1 cellular context compared by ENCODE assay signal in genomic region chr1:20486457-20487235, GRCh38.
TF ChIP-seq lines count a peak whose summit lies in the region.

No MANE protein-coding gene starts in this region.

TF ChIP-seq in HepG2, 621 proteins besides CTCF, POLR2A, EP300 and RAD21 (continued from another document and continues in another):
- TF ChIP-seq LRRFIP1 (CRISPR knock-in tag; conservative IDR thresholded peaks at IDR 0.05) (no peak), ZNF576 (CRISPR knock-in tag; IDR thresholded peaks at IDR 0.05) (0 out of 2 replicates have a peak, but pooled peaks have one; percentile 70), ZNF543 (CRISPR knock-in tag; IDR thresholded peaks at IDR 0.05) (no peak; the same call in 1 of the 2 replicates), ZNF883 (CRISPR knock-in tag; IDR thresholded peaks at IDR 0.05; ENCODE audit: not compliant biosample characterization) (peak; percentile 52), BCLAF1 (IDR thresholded peaks at IDR 0.05) (no peak), ZBTB20 (CRISPR knock-in tag; IDR thresholded peaks at IDR 0.05; ENCODE audit: borderline replicate concordance, low read depth) (no peak; the same call in 1 of the 2 replicates), FOXP1 (IDR thresholded peaks at IDR 0.05) (no peak), FOXP1 (CRISPR knock-in tag; IDR thresholded peaks at IDR 0.05) (no peak), ZNF496 (CRISPR knock-in tag; IDR thresholded peaks at IDR 0.05; ENCODE audit: insufficient replicate concordance) (no peak), ZNF317 (CRISPR knock-in tag; IDR thresholded peaks at IDR 0.05) (peak; percentile 65), DPF2 (CRISPR knock-in tag; IDR thresholded peaks at IDR 0.05; ENCODE audit: borderline replicate concordance, low read depth) (peak; percentile 52; the same call in 1 of the 2 replicates), GZF1 (CRISPR knock-in tag; IDR thresholded peaks at IDR 0.05) (no peak), ZNF749 (CRISPR knock-in tag; IDR thresholded peaks at IDR 0.05; ENCODE audit: borderline replicate concordance) (no peak; the same call in 1 of the 2 replicates), HOXA3 (CRISPR knock-in tag; IDR thresholded peaks at IDR 0.05) (peak; percentile 69; the same call in 1 of the 2 replicates), ZNF703 (CRISPR knock-in tag; IDR thresholded peaks at IDR 0.05; ENCODE audit: borderline replicate concordance) (no peak), ATAD3A (CRISPR knock-in tag; IDR thresholded peaks at IDR 0.05) (no peak), RFX5 (IDR thresholded peaks at IDR 0.05; ENCODE audit: low read depth, low read length) (no peak), SRY (CRISPR knock-in tag; IDR thresholded peaks at IDR 0.05) (peak; percentile 60; the same call in 1 of the 2 replicates), YEATS2 (CRISPR knock-in tag; IDR thresholded peaks at IDR 0.05; ENCODE audit: borderline replicate concordance) (peak; percentile 55; the same call in 1 of the 2 replicates), ZNF589 (CRISPR knock-in tag; conservative IDR thresholded peaks at IDR 0.05) (no peak), ZBTB3 (CRISPR knock-in tag; IDR thresholded peaks at IDR 0.05; ENCODE audit: borderline replicate concordance, low read depth) (no peak; the same call in 1 of the 2 replicates), ZSCAN25 (CRISPR knock-in tag; IDR thresholded peaks at IDR 0.05) (peak; percentile 62), PHF20 (CRISPR knock-in tag; IDR thresholded peaks at IDR 0.05) (no peak; the same call in 1 of the 2 replicates), ZNF337 (CRISPR knock-in tag; IDR thresholded peaks at IDR 0.05; ENCODE audit: borderline replicate concordance, low read depth) (no peak), ZFY (CRISPR knock-in tag; IDR thresholded peaks at IDR 0.05) (peak; percentile 92), FOSL2 (CRISPR knock-in tag; IDR thresholded peaks at IDR 0.05) (peak; percentile 4; the same call in 1 of the 2 replicates), RBM39 (IDR thresholded peaks at IDR 0.05; ENCODE audit: low read depth, low read length, poor library complexity, severe bottlenecking) (peak; percentile 96), CHD4 (IDR thresholded peaks at IDR 0.05; ENCODE audit: borderline replicate concordance, low read length) (no peak), IRX3 (CRISPR knock-in tag; IDR thresholded peaks at IDR 0.05; ENCODE audit: borderline replicate concordance, low read depth) (peak; percentile 88; the same call in 1 of the 2 replicates), ZNF274 (CRISPR knock-in tag; IDR thresholded peaks at IDR 0.05) (peak; percentile 85), ZNF362 (CRISPR knock-in tag; IDR thresholded peaks at IDR 0.05; ENCODE audit: borderline replicate concordance) (no peak), TOPORS (CRISPR knock-in tag; IDR thresholded peaks at IDR 0.05) (peak; percentile 88), FOXM1 (CRISPR knock-in tag; IDR thresholded peaks at IDR 0.05) (no peak), MAFF (IDR thresholded peaks at IDR 0.05; ENCODE audit: low read depth, low read length) (no peak), HBP1 (CRISPR knock-in tag; IDR thresholded peaks at IDR 0.05; ENCODE audit: low read depth) (0 out of 2 replicates have a peak, but pooled peaks have one; percentile 59), ZNF232 (CRISPR knock-in tag; IDR thresholded peaks at IDR 0.05; ENCODE audit: borderline replicate concordance) (no peak), KLF9 (CRISPR knock-in tag; IDR thresholded peaks at IDR 0.05; ENCODE audit: low read depth) (no peak), ZNF138 (CRISPR knock-in tag; IDR thresholded peaks at IDR 0.05; ENCODE audit: low read depth) (no peak), WIZ (CRISPR knock-in tag; IDR thresholded peaks at IDR 0.05) (no peak)
- TF ChIP-seq, protein P1, sequence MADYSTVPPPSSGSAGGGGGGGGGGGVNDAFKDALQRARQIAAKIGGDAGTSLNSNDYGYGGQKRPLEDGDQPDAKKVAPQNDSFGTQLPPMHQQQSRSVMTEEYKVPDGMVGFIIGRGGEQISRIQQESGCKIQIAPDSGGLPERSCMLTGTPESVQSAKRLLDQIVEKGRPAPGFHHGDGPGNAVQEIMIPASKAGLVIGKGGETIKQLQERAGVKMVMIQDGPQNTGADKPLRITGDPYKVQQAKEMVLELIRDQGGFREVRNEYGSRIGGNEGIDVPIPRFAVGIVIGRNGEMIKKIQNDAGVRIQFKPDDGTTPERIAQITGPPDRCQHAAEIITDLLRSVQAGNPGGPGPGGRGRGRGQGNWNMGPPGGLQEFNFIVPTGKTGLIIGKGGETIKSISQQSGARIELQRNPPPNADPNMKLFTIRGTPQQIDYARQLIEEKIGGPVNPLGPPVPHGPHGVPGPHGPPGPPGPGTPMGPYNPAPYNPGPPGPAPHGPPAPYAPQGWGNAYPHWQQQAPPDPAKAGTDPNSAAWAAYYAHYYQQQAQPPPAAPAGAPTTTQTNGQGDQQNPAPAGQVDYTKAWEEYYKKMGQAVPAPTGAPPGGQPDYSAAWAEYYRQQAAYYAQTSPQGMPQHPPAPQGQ (CRISPR knock-in tag; IDR thresholded peaks at IDR 0.05; ENCODE audit: borderline replicate concordance) = no peak
- TF ChIP-seq, protein P2, sequence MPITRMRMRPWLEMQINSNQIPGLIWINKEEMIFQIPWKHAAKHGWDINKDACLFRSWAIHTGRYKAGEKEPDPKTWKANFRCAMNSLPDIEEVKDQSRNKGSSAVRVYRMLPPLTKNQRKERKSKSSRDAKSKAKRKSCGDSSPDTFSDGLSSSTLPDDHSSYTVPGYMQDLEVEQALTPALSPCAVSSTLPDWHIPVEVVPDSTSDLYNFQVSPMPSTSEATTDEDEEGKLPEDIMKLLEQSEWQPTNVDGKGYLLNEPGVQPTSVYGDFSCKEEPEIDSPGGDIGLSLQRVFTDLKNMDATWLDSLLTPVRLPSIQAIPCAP (CRISPR knock-in tag; IDR thresholded peaks at IDR 0.05; ENCODE audit: low read depth) = 0 out of 2 replicates have a peak, but pooled peaks have one; percentile 19
- TF ChIP-seq, protein P3, sequence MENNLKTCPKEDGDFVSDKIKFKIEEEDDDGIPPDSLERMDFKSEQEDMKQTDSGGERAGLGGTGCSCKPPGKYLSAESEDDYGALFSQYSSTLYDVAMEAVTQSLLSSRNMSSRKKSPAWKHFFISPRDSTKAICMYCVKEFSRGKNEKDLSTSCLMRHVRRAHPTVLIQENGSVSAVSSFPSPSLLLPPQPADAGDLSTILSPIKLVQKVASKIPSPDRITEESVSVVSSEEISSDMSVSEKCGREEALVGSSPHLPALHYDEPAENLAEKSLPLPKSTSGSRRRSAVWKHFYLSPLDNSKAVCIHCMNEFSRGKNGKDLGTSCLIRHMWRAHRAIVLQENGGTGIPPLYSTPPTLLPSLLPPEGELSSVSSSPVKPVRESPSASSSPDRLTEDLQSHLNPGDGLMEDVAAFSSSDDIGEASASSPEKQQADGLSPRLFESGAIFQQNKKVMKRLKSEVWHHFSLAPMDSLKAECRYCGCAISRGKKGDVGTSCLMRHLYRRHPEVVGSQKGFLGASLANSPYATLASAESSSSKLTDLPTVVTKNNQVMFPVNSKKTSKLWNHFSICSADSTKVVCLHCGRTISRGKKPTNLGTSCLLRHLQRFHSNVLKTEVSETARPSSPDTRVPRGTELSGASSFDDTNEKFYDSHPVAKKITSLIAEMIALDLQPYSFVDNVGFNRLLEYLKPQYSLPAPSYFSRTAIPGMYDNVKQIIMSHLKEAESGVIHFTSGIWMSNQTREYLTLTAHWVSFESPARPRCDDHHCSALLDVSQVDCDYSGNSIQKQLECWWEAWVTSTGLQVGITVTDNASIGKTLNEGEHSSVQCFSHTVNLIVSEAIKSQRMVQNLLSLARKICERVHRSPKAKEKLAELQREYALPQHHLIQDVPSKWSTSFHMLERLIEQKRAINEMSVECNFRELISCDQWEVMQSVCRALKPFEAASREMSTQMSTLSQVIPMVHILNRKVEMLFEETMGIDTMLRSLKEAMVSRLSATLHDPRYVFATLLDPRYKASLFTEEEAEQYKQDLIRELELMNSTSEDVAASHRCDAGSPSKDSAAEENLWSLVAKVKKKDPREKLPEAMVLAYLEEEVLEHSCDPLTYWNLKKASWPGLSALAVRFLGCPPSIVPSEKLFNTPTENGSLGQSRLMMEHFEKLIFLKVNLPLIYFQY (CRISPR knock-in tag; IDR thresholded peaks at IDR 0.05; ENCODE audit: borderline replicate concordance) = no peak; the same call in 1 of the 2 replicates
- TF ChIP-seq, protein P4, sequence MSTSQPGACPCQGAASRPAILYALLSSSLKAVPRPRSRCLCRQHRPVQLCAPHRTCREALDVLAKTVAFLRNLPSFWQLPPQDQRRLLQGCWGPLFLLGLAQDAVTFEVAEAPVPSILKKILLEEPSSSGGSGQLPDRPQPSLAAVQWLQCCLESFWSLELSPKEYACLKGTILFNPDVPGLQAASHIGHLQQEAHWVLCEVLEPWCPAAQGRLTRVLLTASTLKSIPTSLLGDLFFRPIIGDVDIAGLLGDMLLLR (CRISPR knock-in tag; IDR thresholded peaks at IDR 0.05) = no peak; the same call in none of the 2 replicates
- TF ChIP-seq, protein P5, sequence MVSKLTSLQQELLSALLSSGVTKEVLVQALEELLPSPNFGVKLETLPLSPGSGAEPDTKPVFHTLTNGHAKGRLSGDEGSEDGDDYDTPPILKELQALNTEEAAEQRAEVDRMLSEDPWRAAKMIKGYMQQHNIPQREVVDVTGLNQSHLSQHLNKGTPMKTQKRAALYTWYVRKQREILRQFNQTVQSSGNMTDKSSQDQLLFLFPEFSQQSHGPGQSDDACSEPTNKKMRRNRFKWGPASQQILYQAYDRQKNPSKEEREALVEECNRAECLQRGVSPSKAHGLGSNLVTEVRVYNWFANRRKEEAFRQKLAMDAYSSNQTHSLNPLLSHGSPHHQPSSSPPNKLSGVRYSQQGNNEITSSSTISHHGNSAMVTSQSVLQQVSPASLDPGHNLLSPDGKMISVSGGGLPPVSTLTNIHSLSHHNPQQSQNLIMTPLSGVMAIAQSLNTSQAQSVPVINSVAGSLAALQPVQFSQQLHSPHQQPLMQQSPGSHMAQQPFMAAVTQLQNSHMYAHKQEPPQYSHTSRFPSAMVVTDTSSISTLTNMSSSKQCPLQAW (CRISPR knock-in tag; IDR thresholded peaks at IDR 0.05) = peak; percentile 44; the same call in 1 of the 2 replicates
- TF ChIP-seq, protein P6, sequence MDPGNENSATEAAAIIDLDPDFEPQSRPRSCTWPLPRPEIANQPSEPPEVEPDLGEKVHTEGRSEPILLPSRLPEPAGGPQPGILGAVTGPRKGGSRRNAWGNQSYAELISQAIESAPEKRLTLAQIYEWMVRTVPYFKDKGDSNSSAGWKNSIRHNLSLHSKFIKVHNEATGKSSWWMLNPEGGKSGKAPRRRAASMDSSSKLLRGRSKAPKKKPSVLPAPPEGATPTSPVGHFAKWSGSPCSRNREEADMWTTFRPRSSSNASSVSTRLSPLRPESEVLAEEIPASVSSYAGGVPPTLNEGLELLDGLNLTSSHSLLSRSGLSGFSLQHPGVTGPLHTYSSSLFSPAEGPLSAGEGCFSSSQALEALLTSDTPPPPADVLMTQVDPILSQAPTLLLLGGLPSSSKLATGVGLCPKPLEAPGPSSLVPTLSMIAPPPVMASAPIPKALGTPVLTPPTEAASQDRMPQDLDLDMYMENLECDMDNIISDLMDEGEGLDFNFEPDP (CRISPR knock-in tag; conservative IDR thresholded peaks at IDR 0.05) = no peak
